In genomic region chrX:46572295-46572936, GRCh38 we compare ENCODE assay signal across 8 cellular contexts. TPM values are rescaled to one million over a fixed set of nuclear protein-coding genes. Genes with fewer than 3 reads are reported as not detected.
DNase-seq lines count a peak whose midpoint lies in the region; ATAC-seq and TF ChIP-seq lines count a peak whose summit lies in the region.

No MANE protein-coding gene starts in this region.

- H3K36me3 ChIP-seq in ovary, result no peaks in the 10 kb centered on the region

- TF ChIP-seq EP300 in ovary (IDR thresholded peaks at IDR 0.05), result no peak

- no peaks in the 10 kb centered on the region for H3K27me3 ChIP-seq in ovary

- intact Hi-C loops in left colon (cut with DNase I, micrococcal nuclease) (no loop called here), ovary (cut with DNase I) (loop anchor here in 3 of 4 donors (5.0 to 10.0 kb wide), 3 partner anchors 62 to 75 kb away; no protein-coding TSS in a partner anchor)

- TF ChIP-seq POLR2A in ovary (IDR thresholded peaks at IDR 0.05), result no peak

- TF ChIP-seq CTCF in ovary (IDR thresholded peaks at IDR 0.05), result no peak

- H3K4me3 ChIP-seq in ovary, result no peak overlapping the region

- H3K27ac ChIP-seq in ovary, result no peak overlapping the region

- no peaks in the 10 kb centered on the region for H3K9me3 ChIP-seq in ovary

- ATAC-seq in HG02678 (IDR thresholded peaks at IDR 0.05; ENCODE audit: unreplicated experiment) (peak; percentile 31), left colon (peak; percentile 44)

- WGBS in ovary, 3 donors, result 77 to 80% (median 79%) methylated on average over 5 of the region's 5 CpGs

- H3K4me1 ChIP-seq in ovary (ENCODE audit: insufficient read depth), result no peaks in the 10 kb centered on the region

- peak; percentile 6 for DNase-seq in NCI-H510A treated with DMSO at 0.1 percent for 48 hours (lab: John Stamatoyannopoulos, UW)
- DNase-seq in NCI-H510A (lab: John Stamatoyannopoulos, UW), result no peak
- peak; percentile 25 for DNase-seq in OCI-M1 (lab: John Stamatoyannopoulos, UW)
- DNase-seq in left colon, result no peak
- no peak for DNase-seq in ovary
- no peak for DNase-seq in NCI-H526 treated with DMSO at 0.1 percent for 48 hours (lab: John Stamatoyannopoulos, UW)
- DNase-seq in NCI-H226, result no peak

RNA-seq across cellular contexts. Expression of gene CHST7, which starts 1.1 kb away (rescaled TPM):
- total RNA-seq in left colon, result 1 to 10 TPM; 2.5 to 3.1 TPM
- total RNA-seq in ovary, result 100 to 1,000 TPM in 1 of 7 donors, 10 to 100 TPM in 5, 1 to 10 TPM in 1; 5.9 to 144 (median 33.8) TPM
- 10 to 100 TPM; 24.8 to 25.1 TPM for polyA plus RNA-seq in ovary

RNA-seq across cellular contexts. Expression of gene ZNF674, which starts 27.2 kb away (rescaled TPM):
- total RNA-seq in left colon, result 1 to 10 TPM; 3.6 to 4.2 TPM
- total RNA-seq in ovary, result 10 to 100 TPM in 1 of 7 donors, 1 to 10 TPM in 6; 2.8 to 11.5 (median 3.8) TPM
- 1 to 10 TPM; 1.6 to 2.8 TPM for polyA plus RNA-seq in ovary

Comparison
In these comparisons a context has a peak if more than half of its experiments do, and no peak if none do; other contexts are left out.
1. DNase-seq: peak in NCI-H510A treated with DMSO at 0.1 percent for 48 hours (single experiment) and OCI-M1 (single experiment); none in NCI-H510A (single experiment), left colon (0 of 2), ovary (0 of 5), NCI-H526 treated with DMSO at 0.1 percent for 48 hours (single experiment) and NCI-H226 (single experiment).
2. intact Hi-C loops: an anchor here in ovary (5.0 to 10.0 kb wide); none called in left colon.